Comparison of ENCODE assay signal across 21 cellular contexts in genomic region chr14:75215520-75215919, GRCh38. TPM values are rescaled to one million over a fixed set of nuclear protein-coding genes. Genes with fewer than 3 reads are reported as not detected.
A peak's percentile ranks its signal among the peaks of the same experiment; 100 is the strongest.
DNase-seq lines count a peak whose midpoint lies in the region; ATAC-seq, FAIRE-seq and TF ChIP-seq lines count a peak whose summit lies in the region.
"Had no signal": no experiment of that assay in that cellular context is flagged by ENCODE, and none has a peak within 500 bp of the region (broad histone marks: within the 10 kb centered on the region; RNA-seq: fewer than 3 reads in every experiment).

No MANE protein-coding gene starts in this region.

- H3K4me3 ChIP-seq in H1 (ENCODE audit: extremely low read depth in 1 of 4, insufficient read depth in 2 of 4, low read depth in 3 of 4, low read length in 4 of 4) (no peak overlapping the region), tibial artery (no peak overlapping the region)

- peak; percentile 11 for ATAC-seq in activated CD8-positive, alpha-beta T cell treated with anti-CD3 and anti-CD28 coated beads, Interleukin-2, amount 10 ng/mL, durations not matched to agents 7 days and 5 days
- no peak for ATAC-seq in activated CD8-positive, alpha-beta T cell treated with anti-CD3 and anti-CD28 coated beads for 36 hours
- ATAC-seq in esophagus mucosa, result no peak
- ATAC-seq: CD8-positive, alpha-beta T cell; HepG2 had no signal

- H3K23ac ChIP-seq in H1 (ENCODE audit: insufficient read length), result no peak overlapping the region

- H3K27me3 ChIP-seq in H1 (replicated peaks in 1 of 4; ENCODE audit: control insufficient read depth in 3 of 4, extremely low read depth in 1 of 4, insufficient read depth in 3 of 4, low read length in 3 of 4), result no peaks in the 10 kb centered on the region
- H3K27me3 ChIP-seq in tibial artery, result no peaks in the 10 kb centered on the region

- intact Hi-C loops in activated CD8-positive, alpha-beta T cell treated with anti-CD3 and anti-CD28 coated beads for 36 hours (cut with micrococcal nuclease), result no loop called here
- intact Hi-C loops in activated T-helper 1 cell treated with anti-CD3 and anti-CD28 coated beads, Interleukin-12 subunit alpha, Interleukin-12 subunit beta, Interleukin-2, Interleukin-4 antibody, amounts not matched to agents 30 ng/mL and 10 ng/mL and 1 ng/mL, durations not matched to agents 14 hours and 24 hours and 36 hours (cut with micrococcal nuclease), result no loop called here
- intact Hi-C loops in tibial artery (cut with DNase I; ENCODE audit: low total_unique reads), result no loop called here

- no peak overlapping the region for H3K18ac ChIP-seq in H1 (ENCODE audit: extremely low read depth, low read length)

- H2BK12ac ChIP-seq in H1 (ENCODE audit: low read depth, low read length), result 0 out of 2 replicates have a peak overlapping the region, but pooled peaks have one; percentile 39

- H4K91ac ChIP-seq in H1 (replicated peaks; ENCODE audit: insufficient read length, low read length), result no peak overlapping the region

- TF ChIP-seq POLR2A in H1 (IDR thresholded peaks at IDR 0.05; ENCODE audit: control extremely low read depth in 1 of 2, low read depth in 2 of 2, low read length in 2 of 2) (no peak), GM12892 (IDR thresholded peaks at IDR 0.05; ENCODE audit: low read depth, low read length) (no peak)

- H3K9ac ChIP-seq in H1 (replicated peaks in 1 of 4; ENCODE audit: extremely low read depth in 1 of 4, low read depth in 3 of 4, low read length in 3 of 4), result no peak overlapping the region

- POLR2A ChIA-PET in activated CD8-positive, alpha-beta T cell treated with anti-CD3 and anti-CD28 coated beads, Interleukin-2, amount 10 ng/mL, durations not matched to agents 7 days and 5 days (lab: Charles Lee), result no interaction called here
- POLR2A ChIA-PET in activated CD8-positive, alpha-beta T cell treated with anti-CD3 and anti-CD28 coated beads for 36 hours (lab: Charles Lee), result interaction anchor here (0.6 to 1.1 kb wide), 2 partner anchors 38 to 62 kb away, joined by 3 to 4 read pairs; no protein-coding TSS in a partner anchor
- POLR2A ChIA-PET in H1 (lab: Charles Lee; ENCODE audit: partially characterized antibody), result interaction anchor here (1.1 kb wide), 1 partner anchor 43 kb away, joined by 3 read pairs; no protein-coding TSS in a partner anchor

- no peak overlapping the region for H2AK5ac ChIP-seq in H1 (ENCODE audit: low read depth, low read length)

- H3K36me3 ChIP-seq in H1 (ENCODE audit: control insufficient read depth in 2 of 4, insufficient read depth in 4 of 4, low read length in 3 of 4), result no peaks in the 10 kb centered on the region
- no peaks in the 10 kb centered on the region for H3K36me3 ChIP-seq in tibial artery

- H3K9me3 ChIP-seq in H1 (ENCODE audit: insufficient read depth in 2 of 2, low read depth in 1 of 2, low read length in 1 of 2) (no peaks in the 10 kb centered on the region), tibial artery (no peaks in the 10 kb centered on the region)

- CTCF ChIA-PET in activated CD8-positive, alpha-beta T cell treated with anti-CD3 and anti-CD28 coated beads, Interleukin-2, amount 10 ng/mL, durations not matched to agents 7 days and 5 days (lab: Charles Lee), result no interaction called here
- CTCF ChIA-PET in activated CD8-positive, alpha-beta T cell treated with anti-CD3 and anti-CD28 coated beads for 36 hours (lab: Charles Lee), result no interaction called here
- CTCF ChIA-PET in H1 (lab: Charles Lee; ENCODE audit: partially characterized antibody), result interaction anchor here (0.6 kb wide), 1 partner anchor 11 kb away, joined by 5 read pairs; no protein-coding TSS in a partner anchor

- H4K5ac ChIP-seq in H1 (ENCODE audit: insufficient read length, low read depth, low read length), result no peak overlapping the region

- no peaks in the 10 kb centered on the region for H3K9me3 Mint-ChIP-seq in activated CD8-positive, alpha-beta T cell treated with anti-CD3 and anti-CD28 coated beads, Interleukin-2, amount 10 ng/mL, durations not matched to agents 7 days and 5 days (ENCODE audit: insufficient read depth)
- H3K9me3 Mint-ChIP-seq in activated CD8-positive, alpha-beta T cell treated with anti-CD3 and anti-CD28 coated beads for 36 hours, result no peaks in the 10 kb centered on the region
- H3K9me3 Mint-ChIP-seq in activated T-helper 1 cell treated with anti-CD3 and anti-CD28 coated beads, Interleukin-12 subunit alpha, Interleukin-12 subunit beta, Interleukin-2, Interleukin-4 antibody, amounts not matched to agents 30 ng/mL and 10 ng/mL and 1 ng/mL, durations not matched to agents 14 hours and 24 hours and 36 hours, result no peaks in the 10 kb centered on the region
- H3K9me3 Mint-ChIP-seq: CD8-positive, alpha-beta T cell had no signal

- no peak for TF ChIP-seq RAD21 in H1 (IDR thresholded peaks at IDR 0.05 in 1 of 2, conservative IDR thresholded peaks at IDR 0.05 in 1 of 2; ENCODE audit: low read depth in 2 of 2, low read length in 2 of 2)

- H3K36me3 Mint-ChIP-seq in activated CD8-positive, alpha-beta T cell treated with anti-CD3 and anti-CD28 coated beads, Interleukin-2, amount 10 ng/mL, durations not matched to agents 7 days and 5 days (ENCODE audit: low read depth), result no peaks in the 10 kb centered on the region
- H3K36me3 Mint-ChIP-seq in activated CD8-positive, alpha-beta T cell treated with anti-CD3 and anti-CD28 coated beads for 36 hours (ENCODE audit: low read depth), result no peaks in the 10 kb centered on the region
- H3K36me3 Mint-ChIP-seq in activated T-helper 1 cell treated with anti-CD3 and anti-CD28 coated beads, Interleukin-12 subunit alpha, Interleukin-12 subunit beta, Interleukin-2, Interleukin-4 antibody, amounts not matched to agents 30 ng/mL and 10 ng/mL and 1 ng/mL, durations not matched to agents 14 hours and 24 hours and 36 hours (ENCODE audit: low read depth), result peaks cover 4% of the 10 kb centered on the region
- H3K36me3 Mint-ChIP-seq: CD8-positive, alpha-beta T cell had no signal

- H2BK20ac ChIP-seq in H1 (ENCODE audit: low read length), result no peak overlapping the region

- no peak overlapping the region for H2BK120ac ChIP-seq in H1 (replicated peaks; ENCODE audit: low read depth, low read length)

- no peak overlapping the region for H3K56ac ChIP-seq in H1 (replicated peaks; ENCODE audit: insufficient read length, low read depth, low read length)

- H3K4me3 Mint-ChIP-seq in activated CD8-positive, alpha-beta T cell treated with anti-CD3 and anti-CD28 coated beads, Interleukin-2, amount 10 ng/mL, durations not matched to agents 7 days and 5 days, result peak overlapping the region; percentile 1
- H3K4me3 Mint-ChIP-seq in activated CD8-positive, alpha-beta T cell treated with anti-CD3 and anti-CD28 coated beads for 36 hours, result no peak overlapping the region
- no peak overlapping the region for H3K4me3 Mint-ChIP-seq in activated T-helper 1 cell treated with anti-CD3 and anti-CD28 coated beads, Interleukin-12 subunit alpha, Interleukin-12 subunit beta, Interleukin-2, Interleukin-4 antibody, amounts not matched to agents 30 ng/mL and 10 ng/mL and 1 ng/mL, durations not matched to agents 14 hours and 24 hours and 36 hours
- H3K4me3 Mint-ChIP-seq: B cell had no signal

- H3K4me1 Mint-ChIP-seq in activated CD8-positive, alpha-beta T cell treated with anti-CD3 and anti-CD28 coated beads, Interleukin-2, amount 10 ng/mL, durations not matched to agents 7 days and 5 days (ENCODE audit: low read depth), result peaks cover 32% of the 10 kb centered on the region
- peaks cover 15% of the 10 kb centered on the region for H3K4me1 Mint-ChIP-seq in activated CD8-positive, alpha-beta T cell treated with anti-CD3 and anti-CD28 coated beads for 36 hours (ENCODE audit: low read depth)
- peaks cover 16% of the 10 kb centered on the region for H3K4me1 Mint-ChIP-seq in activated T-helper 1 cell treated with anti-CD3 and anti-CD28 coated beads, Interleukin-12 subunit alpha, Interleukin-12 subunit beta, Interleukin-2, Interleukin-4 antibody, amounts not matched to agents 30 ng/mL and 10 ng/mL and 1 ng/mL, durations not matched to agents 14 hours and 24 hours and 36 hours (ENCODE audit: low read depth)

- no peak overlapping the region for H2BK5ac ChIP-seq in H1 (ENCODE audit: low read depth, low read length)

- H3K27ac ChIP-seq in H1 (ENCODE audit: low read depth, low read length) (no peak overlapping the region), tibial artery (peak overlapping the region; percentile 5 to 36)

- H3K27ac Mint-ChIP-seq in activated CD8-positive, alpha-beta T cell treated with anti-CD3 and anti-CD28 coated beads, Interleukin-2, amount 10 ng/mL, durations not matched to agents 7 days and 5 days, result no peak overlapping the region
- no peak overlapping the region for H3K27ac Mint-ChIP-seq in activated CD8-positive, alpha-beta T cell treated with anti-CD3 and anti-CD28 coated beads for 36 hours
- H3K27ac Mint-ChIP-seq in activated T-helper 1 cell treated with anti-CD3 and anti-CD28 coated beads, Interleukin-12 subunit alpha, Interleukin-12 subunit beta, Interleukin-2, Interleukin-4 antibody, amounts not matched to agents 30 ng/mL and 10 ng/mL and 1 ng/mL, durations not matched to agents 14 hours and 24 hours and 36 hours, result peak overlapping the region; percentile 55

- FAIRE-seq in H1 (lab: Jason Lieb, UNC), result no peak
- no peak for FAIRE-seq in GM12892 (lab: Jason Lieb, UNC)
- FAIRE-seq: HepG2 had no signal

- no peak overlapping the region for H2AFZ ChIP-seq in H1 (ENCODE audit: low read length)

- H3K27me3 Mint-ChIP-seq in activated CD8-positive, alpha-beta T cell treated with anti-CD3 and anti-CD28 coated beads, Interleukin-2, amount 10 ng/mL, durations not matched to agents 7 days and 5 days (ENCODE audit: low read depth), result peaks cover 9% of the 10 kb centered on the region
- peaks cover 4% of the 10 kb centered on the region for H3K27me3 Mint-ChIP-seq in activated CD8-positive, alpha-beta T cell treated with anti-CD3 and anti-CD28 coated beads for 36 hours
- peaks cover 21% of the 10 kb centered on the region for H3K27me3 Mint-ChIP-seq in activated T-helper 1 cell treated with anti-CD3 and anti-CD28 coated beads, Interleukin-12 subunit alpha, Interleukin-12 subunit beta, Interleukin-2, Interleukin-4 antibody, amounts not matched to agents 30 ng/mL and 10 ng/mL and 1 ng/mL, durations not matched to agents 14 hours and 24 hours and 36 hours (ENCODE audit: insufficient read depth)

- no peak for DNase-seq in activated CD8-positive, alpha-beta T cell treated with anti-CD3 and anti-CD28 coated beads, Interleukin-2, amount 10 ng/mL, durations not matched to agents 7 days and 5 days
- DNase-seq in activated CD8-positive, alpha-beta T cell treated with anti-CD3 and anti-CD28 coated beads for 36 hours, result no peak
- no peak for DNase-seq in activated T-helper 1 cell treated with anti-CD3 and anti-CD28 coated beads, Interleukin-12 subunit alpha, Interleukin-12 subunit beta, Interleukin-2, Interleukin-4 antibody, amounts not matched to agents 30 ng/mL and 10 ng/mL and 1 ng/mL, durations not matched to agents 14 hours and 24 hours and 36 hours (ENCODE audit: low spot score)
- DNase-seq in H1 (ENCODE audit: low read depth in 1 of 2, low spot score in 2 of 2) (no peak), tibial artery (no peak), NOMO-1 treated with dmso at 0.1 percent for 144 hours (lab: John Stamatoyannopoulos, UW; ENCODE audit: unreplicated experiment) (no peak), GM12892 (ENCODE audit: insufficient read length) (no peak)
- DNase-seq: CD8-positive, alpha-beta T cell; DMS79; KG1; MV-4-11; NCI-H1694 treated with DMSO at 0.1 percent for 48 hours; NCI-H2107; NCI-H2227 treated with DMSO at 0.1 percent for 48 hours; NCI-H510A treated with DMSO at 0.1 percent for 48 hours; NCI-H774; RPMI8226; SHP77 treated with DMSO at 0.1 percent for 48 hours had no signal

- TF ChIP-seq CTCF in activated CD8-positive, alpha-beta T cell treated with anti-CD3 and anti-CD28 coated beads for 36 hours (IDR thresholded peaks at IDR 0.05), result no peak
- no peak for TF ChIP-seq CTCF in H1 (IDR thresholded peaks at IDR 0.05; ENCODE audit: control extremely low read depth in 1 of 3, insufficient read depth in 1 of 3, low read depth in 1 of 3, low read length in 3 of 3)
- no peak for TF ChIP-seq CTCF in tibial artery (IDR thresholded peaks at IDR 0.05)

- WGBS in H1 (ENCODE audit: extremely low coverage in 1 of 2, insufficient coverage in 1 of 2, insufficient read length in 1 of 2, insufficient replicate concordance in 2 of 2, low coverage in 1 of 2, low lambda C conversion rate in 2 of 2, missing lambda C conversion rate in 1 of 2), 2 experiments, result 87% methylated on average over 5 of the region's 6 CpGs; no CpG with 5 or more reads in 1 of the 2 experiments

- no peaks in the 10 kb centered on the region for H3K23me2 ChIP-seq in H1 (ENCODE audit: low read depth, low read length)

- H3K4me2 ChIP-seq in H1 (ENCODE audit: insufficient read depth in 1 of 2, low read depth in 2 of 2, low read length in 2 of 2), result no peak overlapping the region

- H3K14ac ChIP-seq in H1 (ENCODE audit: insufficient read length), result no peak overlapping the region

- no peak overlapping the region for H3K4ac ChIP-seq in H1 (replicated peaks; ENCODE audit: insufficient read length, low read depth, low read length)

- TF ChIP-seq EP300 in H1 (IDR thresholded peaks at IDR 0.05; ENCODE audit: borderline replicate concordance in 1 of 2, low read depth in 2 of 2, low read length in 2 of 2), result no peak

- H4K20me1 ChIP-seq in H1 (replicated peaks in 1 of 2; ENCODE audit: control insufficient read depth in 1 of 2, insufficient read depth in 2 of 2, low read length in 2 of 2), result no peaks in the 10 kb centered on the region

- H3K4me1 ChIP-seq in H1 (replicated peaks in 1 of 4; ENCODE audit: control insufficient read depth in 3 of 4, insufficient read depth in 4 of 4, low read length in 3 of 4) (peaks cover 0 to 4% (median under 1%) of the 10 kb centered on the region in 4 experiments; a peak in 1 of 7 replicates), tibial artery (peaks cover 0 to 10% (median 1%) of the 10 kb centered on the region in 4 donors)

- H4K8ac ChIP-seq in H1 (ENCODE audit: extremely low read depth, insufficient read depth, low read length), result no peak overlapping the region

- H3K79me2 ChIP-seq in H1 (ENCODE audit: control insufficient read depth in 1 of 2, insufficient read depth in 2 of 2, low read length in 2 of 2), result no peaks in the 10 kb centered on the region

- H3K79me1 ChIP-seq in H1 (ENCODE audit: low read depth, low read length), result no peaks in the 10 kb centered on the region

- H2BK15ac ChIP-seq in H1 (ENCODE audit: low read length), result no peak overlapping the region

RNA-seq across cellular contexts. Expression of gene TMED10, which starts 39.1 kb away (rescaled TPM):
- total RNA-seq in activated CD8-positive, alpha-beta T cell treated with anti-CD3 and anti-CD28 coated beads, Interleukin-2, amount 10 ng/mL, durations not matched to agents 7 days and 5 days, result 100 to 1,000 TPM; 177 to 188 TPM
- total RNA-seq in activated CD8-positive, alpha-beta T cell treated with anti-CD3 and anti-CD28 coated beads for 36 hours, result 100 to 1,000 TPM; 173 to 179 TPM
- total RNA-seq in activated T-helper 1 cell treated with anti-CD3 and anti-CD28 coated beads, Interleukin-12 subunit alpha, Interleukin-12 subunit beta, Interleukin-2, Interleukin-4 antibody, amounts not matched to agents 30 ng/mL and 10 ng/mL and 1 ng/mL, durations not matched to agents 14 hours and 24 hours and 36 hours, result 195 and 204 TPM in 2 replicates
- total RNA-seq in H1 (2021; fragmentation: NEBNext Ultra II Directional; extraction: Animal tissue kit (Norgen Biotek cat#: 25700)), result 250 and 251 TPM in 2 replicates
- 163 and 218 TPM in 2 replicates for polyA plus RNA-seq in H1 (2011; rRNA removed)
- polyA plus RNA-seq in H1 (2011; cell fraction: cytosol; rRNA removed), result 163 TPM
- polyA plus RNA-seq in H1 (2011; cell fraction: nucleus; rRNA removed), result 194 TPM
- polyA plus RNA-seq in H1 (2012, experiment 1 of 2), result 188 to 225 TPM (median 214 TPM) in 4 replicates
- polyA plus RNA-seq in H1 (2012, experiment 2 of 2), result 35.0 TPM
- 254 TPM for polyA plus RNA-seq in H1 (2013, experiment 1 of 2)
- polyA plus RNA-seq in H1 (2013, experiment 2 of 2), result 326 TPM
- polyA minus RNA-seq in H1 (2011; rRNA and poly(A)+ RNA removed), result 528 and 582 TPM in 2 replicates
- polyA minus RNA-seq in H1 (2011; cell fraction: cytosol; rRNA and poly(A)+ RNA removed), result 221 TPM
- polyA minus RNA-seq in H1 (2011; cell fraction: nucleus; rRNA and poly(A)+ RNA removed), result 120 TPM
- polyA plus RNA-seq in GM12892 (2012; ENCODE audit: missing spikeins), result 76.8 TPM
- 293 TPM for total RNA-seq in esophagus mucosa
